In the genomic region with DNA sequence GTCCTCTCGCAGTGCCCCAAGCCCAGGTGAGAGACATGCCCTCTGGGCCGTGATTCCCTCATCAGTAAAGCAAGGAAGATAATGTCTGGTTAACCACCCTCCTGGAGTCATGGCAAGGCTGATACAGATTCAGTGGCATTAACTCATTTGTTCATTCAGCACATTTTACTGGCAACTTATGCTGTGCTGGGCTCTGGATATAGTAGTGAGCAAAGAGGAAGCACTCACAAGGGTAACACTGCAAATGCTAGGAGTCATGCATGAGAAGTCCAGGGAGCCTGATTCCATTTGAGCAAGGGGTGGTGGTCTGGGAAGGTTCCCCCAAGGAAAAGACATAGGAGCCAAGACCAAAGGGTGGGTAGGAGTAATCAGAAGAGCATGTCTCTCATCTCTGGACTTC, we compare ENCODE assay signal across 12 cellular contexts. TPM values are rescaled to one million over a fixed set of nuclear protein-coding genes. Genes with fewer than 3 reads are reported as not detected.
DNase-seq lines count a peak whose midpoint lies in the region; ATAC-seq, FAIRE-seq and TF ChIP-seq lines count a peak whose summit lies in the region.
"Had no signal": no experiment of that assay in that cellular context is flagged by ENCODE, and none has a peak within 500 bp of the region (broad histone marks: within the 10 kb centered on the region; RNA-seq: fewer than 3 reads in every experiment).

No MANE protein-coding gene starts in this region.

- TF ChIP-seq EP300 in A549 (IDR thresholded peaks at IDR 0.05) = no peak

- no peak for DNase-seq in A549 (ENCODE audit: low read depth in 1 of 2, low spot score in 1 of 2)
- no peak for DNase-seq in CD8-positive, alpha-beta memory T cell
- no peak for DNase-seq in activated T-helper 2 cell treated with anti-CD3 and anti-CD28 coated beads, Interferon-gamma antibody, Interleukin-2, Interleukin-4, amounts not matched to agents 10 μg/mL and 5 μg/mL and 100 μg/mL, durations not matched to agents 14 hours and 24 hours and 36 hours (ENCODE audit: low spot score)
- DNase-seq in naive thymus-derived CD4-positive, alpha-beta T cell = no peak
- no peak for DNase-seq in dermis blood vessel endothelial cell
- DNase-seq in 8988T = no peak
- DNase-seq: KG1 had no signal

- no peaks in the 10 kb centered on the region for H3K27me3 ChIP-seq in CD8-positive, alpha-beta memory T cell (ENCODE audit: insufficient read depth, low read length, poor library complexity, severe bottlenecking)
- H3K27me3 ChIP-seq in naive thymus-derived CD4-positive, alpha-beta T cell (ENCODE audit: control insufficient read depth in 2 of 2, insufficient read depth in 2 of 2, low read length in 2 of 2) = no peaks in the 10 kb centered on the region
- H3K27me3 ChIP-seq: gastroesophageal sphincter had no signal

- peak overlapping the region; percentile 51 to 100 (median 90) for H3K27ac Mint-ChIP-seq in CD8-positive, alpha-beta memory T cell
- H3K27ac Mint-ChIP-seq in activated T-helper 2 cell treated with anti-CD3 and anti-CD28 coated beads, Interferon-gamma antibody, Interleukin-2, Interleukin-4, amounts not matched to agents 10 μg/mL and 5 μg/mL and 100 μg/mL, durations not matched to agents 14 hours and 24 hours and 36 hours = peak overlapping the region; percentile 86
- H3K27ac Mint-ChIP-seq in naive thymus-derived CD4-positive, alpha-beta T cell = peak overlapping the region in 7 of 9 donors; percentile 42 to 97 (median 73)

- H3K4me2 ChIP-seq in A549 = peak overlapping the region; percentile 72

- no peak for TF ChIP-seq POLR2A in A549 (IDR thresholded peaks at IDR 0.05; ENCODE audit: low read length)

- WGBS in A549 (ENCODE audit: missing lambda C conversion rate) = 82% methylated on average over 2 of the region's 2 CpGs

- ATAC-seq in A549 (peak in 1 of 2 experiments; percentile 1; a peak in 1 of 6 replicates), HG03280 (IDR thresholded peaks at IDR 0.05; ENCODE audit: unreplicated experiment) (no peak), HG03469 (IDR thresholded peaks at IDR 0.05; ENCODE audit: unreplicated experiment) (no peak)
- peak; percentile 31 for ATAC-seq in naive thymus-derived CD4-positive, alpha-beta T cell
- ATAC-seq: gastroesophageal sphincter had no signal

- H3K27ac ChIP-seq in A549 = peak overlapping the region; percentile 86 to 92
- H3K27ac ChIP-seq in CD8-positive, alpha-beta memory T cell (ENCODE audit: low read depth, low read length) = no peak overlapping the region
- no peak overlapping the region for H3K27ac ChIP-seq in naive thymus-derived CD4-positive, alpha-beta T cell (ENCODE audit: low read depth, low read length)

- CTCF ChIA-PET in A549 (lab: Yijun Ruan, JAX) = interaction anchor here (0.6 to 15.8 kb wide), 3 partner anchors 6 to 212 kb away, joined by 3 to 142 read pairs (median 24); no protein-coding TSS in a partner anchor
- CTCF ChIA-PET in CD8-positive, alpha-beta memory T cell (lab: Charles Lee) = interaction anchor here (1.1 kb wide), 1 partner anchor 13 kb away, joined by 3 read pairs; no protein-coding TSS in a partner anchor
- CTCF ChIA-PET in naive thymus-derived CD4-positive, alpha-beta T cell (lab: Charles Lee) = interaction anchor here (0.6 to 1.1 kb wide), 2 partner anchors 12 to 34 kb away, joined by 3 to 5 read pairs; no protein-coding TSS in a partner anchor

- no peaks in the 10 kb centered on the region for H3K27me3 Mint-ChIP-seq in CD8-positive, alpha-beta memory T cell
- no peaks in the 10 kb centered on the region for H3K27me3 Mint-ChIP-seq in activated T-helper 2 cell treated with anti-CD3 and anti-CD28 coated beads, Interferon-gamma antibody, Interleukin-2, Interleukin-4, amounts not matched to agents 10 μg/mL and 5 μg/mL and 100 μg/mL, durations not matched to agents 14 hours and 24 hours and 36 hours (ENCODE audit: low read depth)
- H3K27me3 Mint-ChIP-seq in naive thymus-derived CD4-positive, alpha-beta T cell = no peaks in the 10 kb centered on the region

- FAIRE-seq in A549 (lab: Jason Lieb, UNC) = no peak
- FAIRE-seq: GM12892 had no signal

- H3K36me3 ChIP-seq in CD8-positive, alpha-beta memory T cell (ENCODE audit: insufficient read depth, low read length) = no peaks in the 10 kb centered on the region
- no peaks in the 10 kb centered on the region for H3K36me3 ChIP-seq in naive thymus-derived CD4-positive, alpha-beta T cell (ENCODE audit: control insufficient read depth in 2 of 3, insufficient read depth in 3 of 3, low read length in 3 of 3)
- H3K36me3 ChIP-seq: gastroesophageal sphincter, HAP-1 had no signal

- peaks cover 16% of the 10 kb centered on the region for H3K9me3 ChIP-seq in A549
- no peaks in the 10 kb centered on the region for H3K9me3 ChIP-seq in CD8-positive, alpha-beta memory T cell (ENCODE audit: low read length)
- no peaks in the 10 kb centered on the region for H3K9me3 ChIP-seq in naive thymus-derived CD4-positive, alpha-beta T cell (ENCODE audit: control insufficient read depth in 2 of 3, low read length in 3 of 3)

- peaks cover 75 to 85% (median 82%) of the 10 kb centered on the region in 3 donors for H3K4me1 Mint-ChIP-seq in CD8-positive, alpha-beta memory T cell
- H3K4me1 Mint-ChIP-seq in activated T-helper 2 cell treated with anti-CD3 and anti-CD28 coated beads, Interferon-gamma antibody, Interleukin-2, Interleukin-4, amounts not matched to agents 10 μg/mL and 5 μg/mL and 100 μg/mL, durations not matched to agents 14 hours and 24 hours and 36 hours (ENCODE audit: low read depth) = peaks cover 81% of the 10 kb centered on the region
- H3K4me1 Mint-ChIP-seq in naive thymus-derived CD4-positive, alpha-beta T cell = peaks cover 62 to 92% (median 84%) of the 10 kb centered on the region in 7 donors

- H3K4me3 ChIP-seq in A549 = no peak overlapping the region
- H3K4me3 ChIP-seq in CD8-positive, alpha-beta memory T cell (ENCODE audit: low read length) = no peak overlapping the region
- H3K4me3 ChIP-seq in naive thymus-derived CD4-positive, alpha-beta T cell (ENCODE audit: low read length) = no peak overlapping the region
- H3K4me3 ChIP-seq: gastroesophageal sphincter, HAP-1 had no signal

- TF ChIP-seq RAD21 in A549 (conservative IDR thresholded peaks at IDR 0.05 in 1 of 2, IDR thresholded peaks at IDR 0.05 in 1 of 2) = no peak

- peak overlapping the region in 6 of 7 donors; percentile 44 to 72 (median 63) for H3K4me3 Mint-ChIP-seq in CD8-positive, alpha-beta memory T cell
- no peak overlapping the region for H3K4me3 Mint-ChIP-seq in activated T-helper 2 cell treated with anti-CD3 and anti-CD28 coated beads, Interferon-gamma antibody, Interleukin-2, Interleukin-4, amounts not matched to agents 10 μg/mL and 5 μg/mL and 100 μg/mL, durations not matched to agents 14 hours and 24 hours and 36 hours (ENCODE audit: low read depth)
- peak overlapping the region in 9 of 10 donors; percentile 10 to 75 (median 42) for H3K4me3 Mint-ChIP-seq in naive thymus-derived CD4-positive, alpha-beta T cell

- H3K4me1 ChIP-seq in A549 = peaks cover 82% of the 10 kb centered on the region
- H3K4me1 ChIP-seq in CD8-positive, alpha-beta memory T cell (ENCODE audit: insufficient read depth, low read length) = peaks cover 78% of the 10 kb centered on the region
- peaks cover 74 to 76% of the 10 kb centered on the region in 2 donors for H3K4me1 ChIP-seq in naive thymus-derived CD4-positive, alpha-beta T cell (ENCODE audit: control insufficient read depth in 2 of 2, insufficient read depth in 2 of 2, low read length in 2 of 2)

- POLR2A ChIA-PET in A549 (lab: Yijun Ruan, JAX) = no interaction called here
- POLR2A ChIA-PET in CD8-positive, alpha-beta memory T cell (lab: Charles Lee) = no interaction called here
- POLR2A ChIA-PET in naive thymus-derived CD4-positive, alpha-beta T cell (lab: Charles Lee) = interaction anchor here (1.8 to 8.9 kb wide), 3 partner anchors 13 to 49 kb away, joined by 6 to 60 read pairs (median 10); a partner anchor contains a TSS

- intact Hi-C loops in activated T-helper 2 cell treated with anti-CD3 and anti-CD28 coated beads, Interferon-gamma antibody, Interleukin-2, Interleukin-4, amounts not matched to agents 10 μg/mL and 5 μg/mL and 100 μg/mL, durations not matched to agents 14 hours and 24 hours and 36 hours (cut with micrococcal nuclease) = no loop called here
- intact Hi-C loops in naive thymus-derived CD4-positive, alpha-beta T cell (cut with micrococcal nuclease) = loop anchor here in 1 of 2 donors (5.0 kb wide), 1 partner anchor 37 kb away; no protein-coding TSS in a partner anchor

- H3K36me3 Mint-ChIP-seq in CD8-positive, alpha-beta memory T cell = peaks cover 4 to 29% (median 17%) of the 10 kb centered on the region in 3 donors
- H3K36me3 Mint-ChIP-seq in activated T-helper 2 cell treated with anti-CD3 and anti-CD28 coated beads, Interferon-gamma antibody, Interleukin-2, Interleukin-4, amounts not matched to agents 10 μg/mL and 5 μg/mL and 100 μg/mL, durations not matched to agents 14 hours and 24 hours and 36 hours (ENCODE audit: low read depth) = peaks cover 55% of the 10 kb centered on the region
- H3K36me3 Mint-ChIP-seq in naive thymus-derived CD4-positive, alpha-beta T cell = peaks cover 0 to 76% (median 4%) of the 10 kb centered on the region in 5 donors

- TF ChIP-seq CTCF in A549 (IDR thresholded peaks at IDR 0.05) = no peak

- H3K9me3 Mint-ChIP-seq in CD8-positive, alpha-beta memory T cell = peaks cover 0 to 4% (median 0%) of the 10 kb centered on the region in 5 donors
- peaks cover 12% of the 10 kb centered on the region for H3K9me3 Mint-ChIP-seq in activated T-helper 2 cell treated with anti-CD3 and anti-CD28 coated beads, Interferon-gamma antibody, Interleukin-2, Interleukin-4, amounts not matched to agents 10 μg/mL and 5 μg/mL and 100 μg/mL, durations not matched to agents 14 hours and 24 hours and 36 hours
- H3K9me3 Mint-ChIP-seq in naive thymus-derived CD4-positive, alpha-beta T cell = peaks cover 0 to 7% (median 2%) of the 10 kb centered on the region in 11 donors

TF ChIP-seq in A549, 52 proteins besides CTCF, POLR2A, EP300 and RAD21 (continues in another document):
- TF ChIP-seq CBX8 (IDR thresholded peaks at IDR 0.05) = no peak
- TF ChIP-seq FOSB (CRISPR knock-in tag; IDR thresholded peaks at IDR 0.05) = peak; percentile 38; the same call in 1 of the 2 replicates
- TF ChIP-seq TFCP2L1 (CRISPR knock-in tag; IDR thresholded peaks at IDR 0.05) = no peak

RNA-seq across cellular contexts. Expression of a gene that starts 50.2 kb away (rescaled TPM):
- polyA plus RNA-seq in A549 (2011; rRNA removed) (77.2 and 101 TPM in 2 replicates), A549 (2017; fragmentation: RNase III; extraction: RNeasy Plus Mini Kit Qiagen cat#74134 plus additional on column Dnase treatment) (74.6 to 106 TPM (median 93.4 TPM) in 3 replicates)
- polyA plus RNA-seq in A549 (2012; cell fraction: cytosol; rRNA removed) = 116 and 161 TPM in 2 replicates
- 256 and 267 TPM in 2 replicates for polyA plus RNA-seq in A549 (2012; cell fraction: nucleus; rRNA removed)
- polyA minus RNA-seq in A549 (2011; rRNA and poly(A)+ RNA removed) = 138 and 158 TPM in 2 replicates
- 10 to 100 TPM; 30.2 to 34.2 TPM for total RNA-seq in CD8-positive, alpha-beta memory T cell
- 31.7 TPM for polyA plus RNA-seq in CD8-positive, alpha-beta memory T cell
- total RNA-seq in activated T-helper 2 cell treated with anti-CD3 and anti-CD28 coated beads, Interferon-gamma antibody, Interleukin-2, Interleukin-4, amounts not matched to agents 10 μg/mL and 5 μg/mL and 100 μg/mL, durations not matched to agents 14 hours and 24 hours and 36 hours = 25.2 and 28.1 TPM in 2 replicates
- total RNA-seq in naive thymus-derived CD4-positive, alpha-beta T cell = 100 to 1,000 TPM in 3 of 5 experiments, 10 to 100 TPM in 2; 27.4 to 142 (median 113) TPM
- polyA plus RNA-seq in naive thymus-derived CD4-positive, alpha-beta T cell = 10 to 100 TPM in 1 of 2 donors, 1 to 10 TPM in 1; 4.0 to 11.5 TPM
- total RNA-seq in dermis blood vessel endothelial cell = 16.5 and 29.9 TPM in 2 replicates

Comparison
In these comparisons a context has a peak if more than half of its experiments do, and no peak if none do; other contexts are left out.
1. H3K27ac ChIP-seq: peak in A549 (2 of 2); none in CD8-positive, alpha-beta memory T cell (single experiment) and naive thymus-derived CD4-positive, alpha-beta T cell (single experiment).
2. Peak in every context shown above with its lines, with median percentiles within 50 percentile points of each other: H3K27ac Mint-ChIP-seq.